1 cellular context compared by ENCODE assay signal in the genomic region with DNA sequence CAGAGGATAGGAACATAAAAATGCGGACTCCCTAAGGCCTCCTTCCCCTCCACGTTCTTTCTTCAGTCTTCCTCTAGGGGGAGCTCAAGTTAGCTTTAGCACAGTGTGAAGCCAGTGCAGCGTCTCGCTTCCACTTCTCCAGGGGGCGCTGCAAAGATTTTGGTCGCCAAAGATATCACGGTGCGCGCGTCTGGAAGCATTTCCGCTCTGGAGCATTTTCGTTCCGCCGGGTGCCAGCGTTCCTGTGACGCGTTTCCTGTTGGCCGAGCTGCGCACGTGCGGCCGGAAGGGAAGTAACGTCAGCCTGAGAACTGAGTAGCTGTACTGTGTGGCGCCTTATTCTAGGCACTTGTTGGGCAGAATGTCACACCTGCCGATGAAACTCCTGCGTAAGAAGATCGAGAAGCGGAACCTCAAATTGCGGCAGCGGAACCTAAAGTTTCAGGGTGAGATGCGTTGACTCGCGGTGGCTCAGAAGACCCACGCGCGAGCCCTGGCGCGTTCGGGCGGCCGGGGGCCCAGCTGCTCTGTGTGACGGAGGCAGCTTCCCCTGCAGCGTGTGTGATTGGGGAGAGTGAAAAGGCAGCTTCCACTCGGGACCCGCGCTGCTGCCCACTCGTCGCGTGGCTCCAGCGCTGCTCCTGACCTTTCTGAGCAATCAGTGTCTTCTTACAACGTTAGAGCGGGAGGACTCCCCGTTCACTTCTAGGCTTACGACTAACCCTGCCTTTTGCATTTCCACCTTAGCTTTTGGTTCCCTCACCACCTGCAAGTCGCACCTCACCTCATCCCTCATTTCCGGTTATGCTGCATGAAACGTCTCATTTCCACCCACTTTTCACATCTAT.
A peak's percentile ranks its signal among the peaks of the same experiment; 100 is the strongest.
TF ChIP-seq lines count a peak whose summit lies in the region.

TSS of gene DDX18 (plus strand) at position 275 of the 848 bp plus-strand sequence. CDS start at position 362, 87 bp downstream.

TF ChIP-seq in HepG2, 621 proteins besides CTCF, POLR2A, EP300 and RAD21 (continued from another document and continues in another):
- TF ChIP-seq, protein P1, sequence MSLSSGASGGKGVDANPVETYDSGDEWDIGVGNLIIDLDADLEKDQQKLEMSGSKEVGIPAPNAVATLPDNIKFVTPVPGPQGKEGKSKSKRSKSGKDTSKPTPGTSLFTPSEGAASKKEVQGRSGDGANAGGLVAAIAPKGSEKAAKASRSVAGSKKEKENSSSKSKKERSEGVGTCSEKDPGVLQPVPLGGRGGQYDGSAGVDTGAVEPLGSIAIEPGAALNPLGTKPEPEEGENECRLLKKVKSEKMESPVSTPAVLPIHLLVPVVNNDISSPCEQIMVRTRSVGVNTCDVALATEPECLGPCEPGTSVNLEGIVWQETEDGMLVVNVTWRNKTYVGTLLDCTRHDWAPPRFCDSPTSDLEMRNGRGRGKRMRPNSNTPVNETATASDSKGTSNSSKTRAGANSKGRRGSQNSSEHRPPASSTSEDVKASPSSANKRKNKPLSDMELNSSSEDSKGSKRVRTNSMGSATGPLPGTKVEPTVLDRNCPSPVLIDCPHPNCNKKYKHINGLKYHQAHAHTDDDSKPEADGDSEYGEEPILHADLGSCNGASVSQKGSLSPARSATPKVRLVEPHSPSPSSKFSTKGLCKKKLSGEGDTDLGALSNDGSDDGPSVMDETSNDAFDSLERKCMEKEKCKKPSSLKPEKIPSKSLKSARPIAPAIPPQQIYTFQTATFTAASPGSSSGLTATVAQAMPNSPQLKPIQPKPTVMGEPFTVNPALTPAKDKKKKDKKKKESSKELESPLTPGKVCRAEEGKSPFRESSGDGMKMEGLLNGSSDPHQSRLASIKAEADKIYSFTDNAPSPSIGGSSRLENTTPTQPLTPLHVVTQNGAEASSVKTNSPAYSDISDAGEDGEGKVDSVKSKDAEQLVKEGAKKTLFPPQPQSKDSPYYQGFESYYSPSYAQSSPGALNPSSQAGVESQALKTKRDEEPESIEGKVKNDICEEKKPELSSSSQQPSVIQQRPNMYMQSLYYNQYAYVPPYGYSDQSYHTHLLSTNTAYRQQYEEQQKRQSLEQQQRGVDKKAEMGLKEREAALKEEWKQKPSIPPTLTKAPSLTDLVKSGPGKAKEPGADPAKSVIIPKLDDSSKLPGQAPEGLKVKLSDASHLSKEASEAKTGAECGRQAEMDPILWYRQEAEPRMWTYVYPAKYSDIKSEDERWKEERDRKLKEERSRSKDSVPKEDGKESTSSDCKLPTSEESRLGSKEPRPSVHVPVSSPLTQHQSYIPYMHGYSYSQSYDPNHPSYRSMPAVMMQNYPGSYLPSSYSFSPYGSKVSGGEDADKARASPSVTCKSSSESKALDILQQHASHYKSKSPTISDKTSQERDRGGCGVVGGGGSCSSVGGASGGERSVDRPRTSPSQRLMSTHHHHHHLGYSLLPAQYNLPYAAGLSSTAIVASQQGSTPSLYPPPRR (CRISPR knock-in tag; IDR thresholded peaks at IDR 0.05; ENCODE audit: borderline replicate concordance), result peak; percentile 58; the same call in 1 of the 2 replicates
- TF ChIP-seq, protein P2, sequence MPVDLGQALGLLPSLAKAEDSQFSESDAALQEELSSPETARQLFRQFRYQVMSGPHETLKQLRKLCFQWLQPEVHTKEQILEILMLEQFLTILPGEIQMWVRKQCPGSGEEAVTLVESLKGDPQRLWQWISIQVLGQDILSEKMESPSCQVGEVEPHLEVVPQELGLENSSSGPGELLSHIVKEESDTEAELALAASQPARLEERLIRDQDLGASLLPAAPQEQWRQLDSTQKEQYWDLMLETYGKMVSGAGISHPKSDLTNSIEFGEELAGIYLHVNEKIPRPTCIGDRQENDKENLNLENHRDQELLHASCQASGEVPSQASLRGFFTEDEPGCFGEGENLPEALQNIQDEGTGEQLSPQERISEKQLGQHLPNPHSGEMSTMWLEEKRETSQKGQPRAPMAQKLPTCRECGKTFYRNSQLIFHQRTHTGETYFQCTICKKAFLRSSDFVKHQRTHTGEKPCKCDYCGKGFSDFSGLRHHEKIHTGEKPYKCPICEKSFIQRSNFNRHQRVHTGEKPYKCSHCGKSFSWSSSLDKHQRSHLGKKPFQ (CRISPR knock-in tag; IDR thresholded peaks at IDR 0.05; ENCODE audit: insufficient replicate concordance), result peak; percentile 41
- TF ChIP-seq RFXANK (CRISPR knock-in tag; IDR thresholded peaks at IDR 0.05) (peak; percentile 92), ZNF180 (CRISPR knock-in tag; IDR thresholded peaks at IDR 0.05; ENCODE audit: borderline replicate concordance, low read depth) (no peak), AHDC1 (CRISPR knock-in tag; IDR thresholded peaks at IDR 0.05; ENCODE audit: borderline replicate concordance) (0 out of 2 replicates have a peak, but pooled peaks have one; percentile 10), ARID4A (CRISPR knock-in tag; IDR thresholded peaks at IDR 0.05; ENCODE audit: borderline replicate concordance) (peak; percentile 99), PRDM4 (CRISPR knock-in tag; IDR thresholded peaks at IDR 0.05; ENCODE audit: borderline replicate concordance) (no peak; the same call in 1 of the 2 replicates), ARID2 (CRISPR knock-in tag; IDR thresholded peaks at IDR 0.05; ENCODE audit: borderline replicate concordance) (no peak), ZNF567 (CRISPR knock-in tag; IDR thresholded peaks at IDR 0.05; ENCODE audit: borderline replicate concordance) (peak; percentile 86; the same call in 1 of the 2 replicates), ZNF768 (CRISPR knock-in tag; IDR thresholded peaks at IDR 0.05) (peak; percentile 59; the same call in 1 of the 2 replicates), HMGXB4 (CRISPR knock-in tag; IDR thresholded peaks at IDR 0.05; ENCODE audit: borderline replicate concordance in 1 of 2, low read depth in 1 of 2) (peak; percentile 99), NPAS2 (CRISPR knock-in tag; IDR thresholded peaks at IDR 0.05; ENCODE audit: borderline replicate concordance) (no peak), TFDP2 (CRISPR knock-in tag; IDR thresholded peaks at IDR 0.05) (peak; percentile 92), HOXA7 (CRISPR knock-in tag; IDR thresholded peaks at IDR 0.05) (peak; percentile 40; the same call in 1 of the 2 replicates), ZNF629 (CRISPR knock-in tag; conservative IDR thresholded peaks at IDR 0.05) (no peak), PHB2 (IDR thresholded peaks at IDR 0.05; ENCODE audit: partially characterized antibody) (no peak), GLI4 (CRISPR knock-in tag; IDR thresholded peaks at IDR 0.05; ENCODE audit: borderline replicate concordance) (peak; percentile 96; the same call in 1 of the 2 replicates)
- TF ChIP-seq, protein P3, sequence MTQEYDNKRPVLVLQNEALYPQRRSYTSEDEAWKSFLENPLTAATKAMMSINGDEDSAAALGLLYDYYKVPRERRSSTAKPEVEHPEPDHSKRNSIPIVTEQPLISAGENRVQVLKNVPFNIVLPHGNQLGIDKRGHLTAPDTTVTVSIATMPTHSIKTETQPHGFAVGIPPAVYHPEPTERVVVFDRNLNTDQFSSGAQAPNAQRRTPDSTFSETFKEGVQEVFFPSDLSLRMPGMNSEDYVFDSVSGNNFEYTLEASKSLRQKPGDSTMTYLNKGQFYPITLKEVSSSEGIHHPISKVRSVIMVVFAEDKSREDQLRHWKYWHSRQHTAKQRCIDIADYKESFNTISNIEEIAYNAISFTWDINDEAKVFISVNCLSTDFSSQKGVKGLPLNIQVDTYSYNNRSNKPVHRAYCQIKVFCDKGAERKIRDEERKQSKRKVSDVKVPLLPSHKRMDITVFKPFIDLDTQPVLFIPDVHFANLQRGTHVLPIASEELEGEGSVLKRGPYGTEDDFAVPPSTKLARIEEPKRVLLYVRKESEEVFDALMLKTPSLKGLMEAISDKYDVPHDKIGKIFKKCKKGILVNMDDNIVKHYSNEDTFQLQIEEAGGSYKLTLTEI (CRISPR knock-in tag; conservative IDR thresholded peaks at IDR 0.05), result 0 out of 2 replicates have a peak, but pooled peaks have one; percentile 24
